ENCODE assay signal across 9 cellular contexts in genomic region chr1:11281518-11282331, GRCh38. TPM values are rescaled to one million over a fixed set of nuclear protein-coding genes. Genes with fewer than 3 reads are reported as not detected.
A peak's percentile ranks its signal among the peaks of the same experiment; 100 is the strongest.
DNase-seq lines count a peak whose midpoint lies in the region; ATAC-seq and TF ChIP-seq lines count a peak whose summit lies in the region.
"Had no signal": no experiment of that assay in that cellular context is flagged by ENCODE, and none has a peak within 500 bp of the region (broad histone marks: within the 10 kb centered on the region; RNA-seq: fewer than 3 reads in every experiment).

No MANE protein-coding gene starts in this region.

- peaks cover 6 to 11% of the 10 kb centered on the region in 2 donors for H3K4me1 ChIP-seq in thoracic aorta (ENCODE audit: control insufficient read depth in 1 of 2, low read depth in 2 of 2)

- H3K4me3 Mint-ChIP-seq in activated T-cell treated with anti-CD3 and anti-CD28 coated beads, Interleukin-2, amount 50 U/mL, for 4 hours = peak overlapping the region; percentile 5

- peaks cover 48% of the 10 kb centered on the region for H3K36me3 Mint-ChIP-seq in activated T-cell treated with anti-CD3 and anti-CD28 coated beads, Interleukin-2, amount 50 U/mL, for 4 hours (ENCODE audit: insufficient read depth)
- H3K36me3 Mint-ChIP-seq in activated naive CD4-positive, alpha-beta T cell treated with anti-CD3 and anti-CD28 coated beads, Interleukin-2, amount 50 U/mL, for 72 hours = peaks cover 18 to 62% of the 10 kb centered on the region in 2 donors

- no peaks in the 10 kb centered on the region for H3K27me3 ChIP-seq in thoracic aorta (replicated peaks; ENCODE audit: insufficient read depth)

- H3K4me1 Mint-ChIP-seq in activated T-cell treated with anti-CD3 and anti-CD28 coated beads, Interleukin-2, amount 50 U/mL, for 4 hours (ENCODE audit: low read depth) = peaks cover 84% of the 10 kb centered on the region

- ATAC-seq in activated T-cell treated with anti-CD3 and anti-CD28 coated beads, Interleukin-2, amount 50 U/mL, for 4 hours = no peak
- no peak for ATAC-seq in activated naive CD4-positive, alpha-beta T cell treated with anti-CD3 and anti-CD28 coated beads, Interleukin-2, amount 50 U/mL, for 72 hours
- ATAC-seq in left cardiac atrium (peak; percentile 55 to 83), thoracic aorta (ENCODE audit: insufficient number of reproducible peaks, low FRiP score, low read depth) (peak; percentile 59), HG02763 (IDR thresholded peaks at IDR 0.05; ENCODE audit: unreplicated experiment) (no peak)

- H3K27ac ChIP-seq in thoracic aorta = peak overlapping the region in 1 of 2 donors; percentile 31

- intact Hi-C loops in left cardiac atrium (cut with DNase I) = no loop called here

- peaks cover 10% of the 10 kb centered on the region for H3K36me3 ChIP-seq in thoracic aorta

- in situ Hi-C loops in ACHN (cut with HindIII; ENCODE audit: low pct_ligation_motif_present, low pct_unique_long_range_greater_than_20kb, low sequenced_read_pairs) = no loop called here

- no peak overlapping the region for H3K4me3 ChIP-seq in thoracic aorta

- H3K9me3 Mint-ChIP-seq in activated T-cell treated with anti-CD3 and anti-CD28 coated beads, Interleukin-2, amount 50 U/mL, for 4 hours = no peaks in the 10 kb centered on the region
- H3K9me3 Mint-ChIP-seq in activated naive CD4-positive, alpha-beta T cell treated with anti-CD3 and anti-CD28 coated beads, Interleukin-2, amount 50 U/mL, for 72 hours = no peaks in the 10 kb centered on the region

- peak overlapping the region; percentile 78 to 82 for H3K27ac Mint-ChIP-seq in activated naive CD4-positive, alpha-beta T cell treated with anti-CD3 and anti-CD28 coated beads, Interleukin-2, amount 50 U/mL, for 72 hours

- no peak for DNase-seq in activated T-cell treated with anti-CD3 and anti-CD28 coated beads, Interleukin-2, amount 50 U/mL, for 4 hours
- no peak for DNase-seq in activated T-cell treated with anti-CD3 and anti-CD28 coated beads, Interleukin-2, amount 50 U/mL, for 48 hours
- no peak for DNase-seq in activated naive CD4-positive, alpha-beta T cell treated with anti-CD3 and anti-CD28 coated beads, Interleukin-2, amount 50 U/mL, for 72 hours (ENCODE audit: low spot score in 2 of 2)
- no peak for DNase-seq in left cardiac atrium
- no peak for DNase-seq in thoracic aorta (ENCODE audit: low spot score)
- no peak for DNase-seq in ecto neural progenitor cell (ENCODE audit: low spot score)
- no peak for DNase-seq in ACHN
- DNase-seq: KG1 had no signal

- H3K9me3 ChIP-seq in thoracic aorta = no peaks in the 10 kb centered on the region

- H3K27me3 Mint-ChIP-seq in activated T-cell treated with anti-CD3 and anti-CD28 coated beads, Interleukin-2, amount 50 U/mL, for 4 hours (ENCODE audit: low read depth) = no peaks in the 10 kb centered on the region

- TF ChIP-seq CTCF in thoracic aorta (IDR thresholded peaks at IDR 0.05) = no peak

RNA-seq across cellular contexts. Expression of gene UBIAD1, which starts 8.7 kb away (rescaled TPM):
- total RNA-seq in activated T-cell treated with anti-CD3 and anti-CD28 coated beads, Interleukin-2, amount 50 U/mL, for 4 hours = 10 to 100 TPM; 46.1 to 57.8 (median 47.4) TPM
- 10 to 100 TPM; 23.7 to 24.7 TPM for total RNA-seq in activated naive CD4-positive, alpha-beta T cell treated with anti-CD3 and anti-CD28 coated beads, Interleukin-2, amount 50 U/mL, for 72 hours
- total RNA-seq in left cardiac atrium = 10 to 100 TPM in 1 of 2 donors, 1 to 10 TPM in 1; 8.5 to 13.7 TPM
- 10 to 100 TPM; 13.1 to 23.2 TPM for total RNA-seq in thoracic aorta

RNA-seq across cellular contexts. Expression of gene MTOR, which starts 19.4 kb away (rescaled TPM):
- 10 to 100 TPM; 46.4 to 49.6 (median 47.9) TPM for total RNA-seq in activated T-cell treated with anti-CD3 and anti-CD28 coated beads, Interleukin-2, amount 50 U/mL, for 4 hours
- 10 to 100 TPM; 32.7 to 46.1 TPM for total RNA-seq in activated naive CD4-positive, alpha-beta T cell treated with anti-CD3 and anti-CD28 coated beads, Interleukin-2, amount 50 U/mL, for 72 hours
- 10 to 100 TPM; 29.3 to 34.1 TPM for total RNA-seq in left cardiac atrium
- 10 to 100 TPM; 37.5 to 48.7 TPM for total RNA-seq in thoracic aorta

Comparison
In these comparisons a context has a peak if more than half of its experiments do, and no peak if none do; other contexts are left out.
1. ATAC-seq: peak in left cardiac atrium (2 of 2) and thoracic aorta (single experiment); none in activated T-cell treated with anti-CD3 and anti-CD28 coated beads, Interleukin-2, amount 50 U/mL, for 4 hours (0 of 2), activated naive CD4-positive, alpha-beta T cell treated with anti-CD3 and anti-CD28 coated beads, Interleukin-2, amount 50 U/mL, for 72 hours (0 of 2) and HG02763 (single experiment).